ENCODE assay signal across 28 cellular contexts in the genomic region with DNA sequence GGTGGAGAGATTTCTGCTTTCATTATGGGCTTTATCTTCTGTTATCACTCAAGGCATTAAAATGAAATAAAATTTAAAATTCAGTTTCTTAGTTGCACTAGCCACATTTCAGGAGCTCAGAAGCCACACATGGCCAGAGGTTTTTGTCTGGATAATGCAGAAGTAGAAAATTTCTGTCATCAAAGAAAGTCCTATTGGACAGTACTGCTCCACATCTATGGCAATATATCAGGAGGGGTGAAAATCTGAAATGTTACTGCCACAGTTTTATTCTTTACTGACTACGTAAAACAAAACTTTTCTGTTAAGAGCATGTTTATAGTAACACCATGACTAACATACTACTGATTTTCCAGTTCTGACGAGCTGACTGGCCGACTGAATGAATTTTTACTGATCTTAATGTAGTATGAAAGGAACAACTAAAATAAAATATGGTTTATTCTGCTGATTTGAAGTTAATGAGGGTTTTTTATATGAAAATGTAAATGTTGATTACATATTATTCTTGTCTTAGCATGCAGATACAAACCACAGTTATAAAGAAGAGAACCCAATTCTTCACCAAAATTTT.
DNase-seq lines count a peak whose midpoint lies in the region; ATAC-seq, FAIRE-seq and TF ChIP-seq lines count a peak whose summit lies in the region.
"Had no signal": no experiment of that assay in that cellular context is flagged by ENCODE, and none has a peak within 500 bp of the region (broad histone marks: within the 10 kb centered on the region; RNA-seq: fewer than 3 reads in every experiment).

No MANE protein-coding gene starts in this region.

- ATAC-seq in HG02852 (IDR thresholded peaks at IDR 0.05; ENCODE audit: unreplicated experiment): no peak
- no peak for ATAC-seq in GM18870 (IDR thresholded peaks at IDR 0.05; ENCODE audit: unreplicated experiment)
- ATAC-seq: activated CD4-positive, alpha-beta T cell treated with anti-CD3 and anti-CD28 coated beads for 36 hours; activated T-helper 17 cell treated with anti-CD3 and anti-CD28 coated beads, Interleukin-2, amount 50 U/mL, for 72 hours; left ventricle myocardium superior; Right ventricle myocardium inferior had no signal

- TF ChIP-seq CTCF in endothelial cell of umbilical vein (IDR thresholded peaks at IDR 0.05; ENCODE audit: extremely low read depth in 1 of 2, insufficient read depth in 1 of 2, low read depth in 1 of 2, low read length in 2 of 2) (no peak), osteoblast (IDR thresholded peaks at IDR 0.05; ENCODE audit: extremely low read depth, low read depth, low read length) (no peak)

- no peaks in the 10 kb centered on the region for H4K20me1 ChIP-seq in endothelial cell of umbilical vein (replicated peaks; ENCODE audit: control insufficient read depth, extremely low read depth, insufficient read depth, low read length)
- H4K20me1 ChIP-seq in osteoblast (ENCODE audit: insufficient read depth, low read length): no peaks in the 10 kb centered on the region
- H4K20me1 ChIP-seq: BLaER1 had no signal

- H3K36me3 ChIP-seq in SJSA1 (no peaks in the 10 kb centered on the region), endothelial cell of umbilical vein (ENCODE audit: control insufficient read depth in 2 of 2, extremely low read depth in 1 of 2, insufficient read depth in 2 of 2, low read length in 2 of 2) (no peaks in the 10 kb centered on the region), osteoblast (ENCODE audit: insufficient read depth, low read length) (no peaks in the 10 kb centered on the region)
- H3K36me3 ChIP-seq: BLaER1, HAP-1, right atrium auricular region had no signal

- H3K9me3 ChIP-seq in SJSA1 (replicated peaks) (no peaks in the 10 kb centered on the region), endothelial cell of umbilical vein (replicated peaks; ENCODE audit: control insufficient read depth, insufficient read depth, low read length) (no peaks in the 10 kb centered on the region), osteoblast (ENCODE audit: low read depth, low read length) (no peaks in the 10 kb centered on the region)
- H3K9me3 ChIP-seq: BLaER1, HAP-1, right atrium auricular region, testis had no signal

- intact Hi-C loops in endothelial cell of umbilical vein (cut with micrococcal nuclease): no loop called here

- H3K27me3 ChIP-seq in SJSA1 (replicated peaks): no peaks in the 10 kb centered on the region
- H3K27me3 ChIP-seq in endothelial cell of umbilical vein (ENCODE audit: control insufficient read depth in 2 of 2, insufficient read depth in 2 of 2, low read length in 2 of 2): no peaks in the 10 kb centered on the region
- H3K27me3 ChIP-seq in osteoblast (ENCODE audit: insufficient read depth, low read length): no peaks in the 10 kb centered on the region
- H3K27me3 ChIP-seq: BLaER1, right atrium auricular region, testis had no signal

- TF ChIP-seq POLR2A in endothelial cell of umbilical vein (IDR thresholded peaks at IDR 0.05; ENCODE audit: low read depth, low read length) (no peak), GM12891 (IDR thresholded peaks at IDR 0.05; ENCODE audit: low read depth, low read length) (no peak)

- H3K4me3 ChIP-seq in SJSA1 (peak overlapping the region; percentile 3; the same call in 1 of the 2 replicates), endothelial cell of umbilical vein (replicated peaks in 1 of 3; ENCODE audit: insufficient read depth in 1 of 3, low read depth in 1 of 3, low read length in 3 of 3) (no peak overlapping the region), osteoblast (ENCODE audit: insufficient read depth, low read length) (peak overlapping the region; percentile 11)
- H3K4me3 ChIP-seq: BLaER1, HAP-1, PC-9, right atrium auricular region, testis had no signal

- FAIRE-seq in endothelial cell of umbilical vein (lab: Jason Lieb, UNC): no peak
- no peak for FAIRE-seq in GM12891 (lab: Jason Lieb, UNC)
- FAIRE-seq: bronchial epithelial cell, colon, GM12892, kidney had no signal

- DNase-seq in EH (ENCODE audit: low read depth) (peak; percentile 4), SJSA1 (ENCODE audit: low read depth in 1 of 2, low spot score in 2 of 2) (peak in 1 of 2 experiments; percentile 57), endothelial cell of umbilical vein (ENCODE audit: low read depth, low spot score) (no peak), osteoblast (ENCODE audit: insufficient read length, low spot score, missing footprints) (peak; percentile 56), GM12891 (ENCODE audit: insufficient read length, low spot score) (no peak)
- DNase-seq: activated CD4-positive, alpha-beta T cell treated with anti-CD3 and anti-CD28 coated beads for 36 hours; effector CD4-positive, alpha-beta T cell; kidney; left ventricle myocardium superior; MM.1S; NCI-H1105 treated with DMSO at 0.1 percent for 48 hours; NCI-H187 treated with DMSO at 0.1 percent for 48 hours; NCI-H2171; NCI-H510A treated with DMSO at 0.1 percent for 48 hours; PC-9; posterior cingulate gyrus; stimulated activated CD4-positive, alpha-beta T cell treated with anti-CD3 and anti-CD28 coated beads, Interleukin-1b, Interleukin-23, amount 100 ng/mL, for 48 hours; testis had no signal

- H3K9ac ChIP-seq in endothelial cell of umbilical vein (replicated peaks; ENCODE audit: extremely low read depth, insufficient read depth, low read length): no peak overlapping the region
- H3K9ac ChIP-seq: BLaER1 had no signal

- H3K9me1 ChIP-seq in endothelial cell of umbilical vein (replicated peaks; ENCODE audit: control insufficient read depth, extremely low read depth, insufficient read depth, low read length): no peaks in the 10 kb centered on the region

- H3K79me2 ChIP-seq in endothelial cell of umbilical vein (ENCODE audit: control insufficient read depth, insufficient read depth, low read length): no peaks in the 10 kb centered on the region
- H3K79me2 ChIP-seq in osteoblast (ENCODE audit: insufficient read depth, low read length): no peaks in the 10 kb centered on the region

- dilution Hi-C loops in endothelial cell of umbilical vein (cut with MboI; ENCODE audit: extremely low pct_ligation_motif_present, low sequenced_read_pairs): no loop called here

- H2AFZ ChIP-seq in endothelial cell of umbilical vein (ENCODE audit: low read depth, low read length) (no peak overlapping the region), osteoblast (ENCODE audit: low read length) (peak overlapping the region; percentile 71)
- H2AFZ ChIP-seq: PC-9 had no signal

- BruUV-seq in endothelial cell of umbilical vein (replicated peaks; lab: Mats Ljungman, UMichigan): no TSS peak

- CTCF ChIA-PET in endothelial cell of umbilical vein (lab: Charles Lee): no interaction called here

- H3K27ac ChIP-seq in SJSA1: peak overlapping the region; percentile 73
- H3K27ac ChIP-seq in endothelial cell of umbilical vein (ENCODE audit: insufficient read depth, low read depth, low read length): no peak overlapping the region
- H3K27ac ChIP-seq in osteoblast (ENCODE audit: low read depth, low read length): peak overlapping the region; percentile 58
- H3K27ac ChIP-seq: BLaER1, PC-9, right atrium auricular region, testis had no signal

- H3K4me1 ChIP-seq in SJSA1 (replicated peaks) (peaks cover 18% of the 10 kb centered on the region), endothelial cell of umbilical vein (ENCODE audit: control insufficient read depth, extremely low read depth, insufficient read depth, low read length) (no peaks in the 10 kb centered on the region), osteoblast (ENCODE audit: insufficient read depth, low read length) (no peaks in the 10 kb centered on the region)
- H3K4me1 ChIP-seq: BLaER1, HAP-1, right atrium auricular region, testis had no signal

- POLR2A ChIA-PET in endothelial cell of umbilical vein (lab: Charles Lee): no interaction called here

- H3K4me2 ChIP-seq in endothelial cell of umbilical vein (ENCODE audit: insufficient read depth, low read length) (peak overlapping the region; percentile 6), osteoblast (ENCODE audit: insufficient read depth, low read length) (peak overlapping the region; percentile 37)
- H3K4me2 ChIP-seq: BLaER1, PC-9 had no signal

TF ChIP-seq in endothelial cell of umbilical vein, 7 proteins besides CTCF, POLR2A, EP300 and RAD21:
- TF ChIP-seq, protein P1, sequence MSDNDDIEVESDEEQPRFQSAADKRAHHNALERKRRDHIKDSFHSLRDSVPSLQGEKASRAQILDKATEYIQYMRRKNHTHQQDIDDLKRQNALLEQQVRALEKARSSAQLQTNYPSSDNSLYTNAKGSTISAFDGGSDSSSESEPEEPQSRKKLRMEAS (IDR thresholded peaks at IDR 0.05; ENCODE audit: insufficient read depth, insufficient read length): no peak
- TF ChIP-seq FOS (IDR thresholded peaks at IDR 0.05; ENCODE audit: borderline replicate concordance, insufficient read depth, low read length): no peak

TF ChIP-seq in GM12891, 5 proteins besides CTCF, POLR2A, EP300 and RAD21:
- TF ChIP-seq TAF1 (IDR thresholded peaks at IDR 0.05; ENCODE audit: low read depth, low read length): no peak
- TF ChIP-seq SPI1 (IDR thresholded peaks at IDR 0.05; ENCODE audit: low read depth, low read length): no peak
- TF ChIP-seq POU2F2 (IDR thresholded peaks at IDR 0.05; ENCODE audit: low read depth, low read length): no peak
- TF ChIP-seq POLR2AphosphoS5 (IDR thresholded peaks at IDR 0.05; ENCODE audit: low read depth, low read length): no peak
- TF ChIP-seq PAX5 (IDR thresholded peaks at IDR 0.05; ENCODE audit: insufficient read depth, low read length, severe bottlenecking): no peak

Comparison
In these comparisons a context has a peak if more than half of its experiments do, and no peak if none do; other contexts are left out.
1. DNase-seq: peak in EH (single experiment) and osteoblast (single experiment); none in endothelial cell of umbilical vein (single experiment) and GM12891 (single experiment).
2. H3K4me3 ChIP-seq: peak in SJSA1 (single experiment) and osteoblast (single experiment); none in endothelial cell of umbilical vein (0 of 3).